In genomic region chr4:42985971-42986370, GRCh38 we compare ENCODE assay signal across 27 cellular contexts.
"Had no signal": no experiment of that assay in that cellular context is flagged by ENCODE, and none has a peak within 500 bp of the region (broad histone marks: within the 10 kb centered on the region; RNA-seq: fewer than 3 reads in every experiment).

No MANE protein-coding gene starts in this region.

- H3K27me3 ChIP-seq: left lung, ovary, stomach, testis, thyroid gland, transverse colon, upper lobe of left lung, vagina had no signal

- H3K36me3 ChIP-seq: left lung, lower lobe of right lung, ovary, prostate gland, stomach, thyroid gland, transverse colon, upper lobe of left lung, vagina had no signal

- H3K4me1 ChIP-seq: left lung, lower lobe of right lung, prostate gland, stomach, testis, thyroid gland, transverse colon, upper lobe of left lung, vagina had no signal

- H3K4me3 ChIP-seq: left lung, lower lobe of right lung, ovary, prostate gland, skin epidermis, stomach, testis, thyroid gland, transverse colon, upper lobe of left lung, vagina had no signal

- ATAC-seq: left colon; left lung; lower lobe of right lung; natural killer cell; right cardiac atrium; sciatic nerve; stimulated activated naive B cell treated with anti-CD40 and anti-IgM and Interleukin-4, amounts not matched to agents 10 μg/mL and 1 μg/mL and 100 μg/mL, for 72 hours; stimulated activated naive CD8-positive, alpha-beta T cell treated with anti-CD3 and anti-CD28 coated beads, Interleukin-15, Interleukin-2, amounts not matched to agents 100 U/mL and 50 U/mL, for 24 hours had no signal

- DNase-seq: kidney glomerular epithelial cell; left colon; left lung; lower lobe of right lung; mesendoderm; naive B cell; natural killer cell; nephron progenitor cell; ovary; posterior cingulate gyrus; retina; right cardiac atrium; stimulated activated CD4-positive, alpha-beta T cell treated with anti-CD3 and anti-CD28 coated beads, Interleukin-12 subunit alpha, Interleukin-12 subunit beta, amount 100 ng/mL, for 4 hours; stimulated activated CD4-positive, alpha-beta T cell treated with anti-CD3 and anti-CD28 coated beads, Interleukin-15, amount 100 ng/mL, for 24 hours; stimulated activated CD4-positive, alpha-beta T cell treated with anti-CD3 and anti-CD28 coated beads, Interleukin-2, amount 100 ng/mL, for 24 hours; stimulated activated CD4-positive, alpha-beta T cell treated with anti-CD3 and anti-CD28 coated beads, Interleukin-4, amount 100 ng/mL, for 1 hour; stimulated activated naive B cell treated with anti-CD40 and anti-IgM and Interleukin-4, amounts not matched to agents 10 μg/mL and 1 μg/mL and 100 μg/mL, for 72 hours; stimulated activated naive CD8-positive, alpha-beta T cell treated with anti-CD3 and anti-CD28 coated beads, Interleukin-15, Interleukin-2, amounts not matched to agents 100 U/mL and 50 U/mL, for 24 hours; stomach; testis; thyroid gland; transverse colon; upper lobe of left lung had no signal

- H3K9me3 ChIP-seq: ovary, prostate gland, testis, thyroid gland, vagina had no signal

- H3K27ac ChIP-seq: left lung, lower lobe of right lung, ovary, prostate gland, skin epidermis, stomach, testis, thyroid gland, transverse colon, upper lobe of left lung, vagina had no signal
